1 cellular context compared by ENCODE assay signal in genomic region chr13:27667946-27668345, GRCh38.
A peak's percentile ranks its signal among the peaks of the same experiment; 100 is the strongest.
TF ChIP-seq lines count a peak whose summit lies in the region.

No MANE protein-coding gene starts in this region.

TF ChIP-seq in SK-N-SH, 30 proteins besides CTCF, POLR2A, EP300 and RAD21:
- TF ChIP-seq RXRA (IDR thresholded peaks at IDR 0.05; ENCODE audit: borderline replicate concordance, low read depth) (no peak), JUND (IDR thresholded peaks at IDR 0.05) (peak; percentile 20; the same call in 1 of the 2 replicates), PBX3 (IDR thresholded peaks at IDR 0.05) (peak; percentile 9; the same call in 1 of the 2 replicates), NFIC (IDR thresholded peaks at IDR 0.05; ENCODE audit: borderline replicate concordance) (peak; percentile 30; the same call in 1 of the 2 replicates), MEF2A (IDR thresholded peaks at IDR 0.05; ENCODE audit: borderline replicate concordance, low read depth) (peak; percentile 48; the same call in 1 of the 2 replicates), TCF12 (IDR thresholded peaks at IDR 0.05) (peak; percentile 47)
